Comparison of ENCODE assay signal across 8 cellular contexts in genomic region chr2:144751142-144751905, GRCh38.
"Had no signal": no experiment of that assay in that cellular context is flagged by ENCODE, and none has a peak within 500 bp of the region (broad histone marks: within the 10 kb centered on the region; RNA-seq: fewer than 3 reads in every experiment).

No MANE protein-coding gene starts in this region.

- H3K4me1 Mint-ChIP-seq: IgD-negative memory B cell had no signal

- H3K27ac ChIP-seq: HL-60 had no signal

- H2AFZ ChIP-seq: GM23338 had no signal

- H3K36me3 ChIP-seq: HAP-1 had no signal

- H3K4me2 ChIP-seq: GM23338 had no signal

- H3K4me1 ChIP-seq: HAP-1 had no signal

- H3K4me3 ChIP-seq: GM23338, HAP-1 had no signal

- H3K27ac Mint-ChIP-seq: GM23338, HFFc6, IgD-negative memory B cell had no signal

- ATAC-seq: GM23338, HCT116 had no signal

- DNase-seq: H7, HFFc6, KG1 had no signal

- H3K4me3 Mint-ChIP-seq: GM23338, HFFc6, IgD-negative memory B cell had no signal
